Comparison of ENCODE assay signal across 8 cellular contexts in the genomic region with DNA sequence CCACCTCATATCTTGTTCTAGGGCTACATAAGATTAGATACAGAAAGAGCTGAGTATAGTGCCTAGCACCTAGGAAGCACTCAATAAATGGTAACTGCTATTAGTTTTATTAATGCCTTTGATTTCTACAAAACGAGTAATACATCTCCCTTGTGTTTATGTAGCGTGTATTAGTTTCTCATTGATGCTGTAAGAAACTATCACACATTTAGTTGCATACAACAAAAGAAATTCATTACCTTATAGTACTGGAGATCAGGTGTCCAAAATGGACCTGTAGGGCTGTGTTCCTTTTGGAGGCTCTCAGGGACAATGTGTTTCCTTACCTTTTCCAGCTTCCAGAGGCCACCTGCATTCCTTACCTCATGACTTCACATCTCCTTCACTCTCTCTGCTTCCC. TPM values are rescaled to one million over a fixed set of nuclear protein-coding genes. Genes with fewer than 3 reads are reported as not detected.
DNase-seq lines count a peak whose midpoint lies in the region; ATAC-seq and TF ChIP-seq lines count a peak whose summit lies in the region.

No MANE protein-coding gene starts in this region.

- peak overlapping the region in 1 of 7 donors; percentile 85 for H3K27ac Mint-ChIP-seq in CD14-positive monocyte
- H3K27ac Mint-ChIP-seq in natural killer cell, result peak overlapping the region; percentile 74 to 92

- no TSS peak for BruUV-seq in mammary epithelial cell (replicated peaks; lab: Mats Ljungman, UMichigan)

- no CpG with 5 or more reads among the region's 2 CpGs for WGBS in HUES64
- 57% methylated on average over 2 of the region's 2 CpGs for WGBS in mammary epithelial cell (ENCODE audit: low coverage, missing lambda C conversion rate)

- peaks cover 0 to 2% (median 0%) of the 10 kb centered on the region in 7 donors for H3K9me3 Mint-ChIP-seq in CD14-positive monocyte
- H3K9me3 Mint-ChIP-seq in natural killer cell, result no peaks in the 10 kb centered on the region

- no peak for ATAC-seq in natural killer cell
- no peak for ATAC-seq in HG02571 (IDR thresholded peaks at IDR 0.05; ENCODE audit: unreplicated experiment)
- ATAC-seq in GM21528 (IDR thresholded peaks at IDR 0.05; ENCODE audit: low FRiP score, unreplicated experiment), result no peak

- H3K9me3 ChIP-seq in HUES64 (ENCODE audit: insufficient read depth, low read depth, low read length) (no peaks in the 10 kb centered on the region), mammary epithelial cell (replicated peaks; ENCODE audit: insufficient read depth, low read length) (no peaks in the 10 kb centered on the region)

- dilution Hi-C loops in mammary epithelial cell (cut with HindIII; ENCODE audit: low sequenced_read_pairs), result no loop called here

- DNase-seq in CD14-positive monocyte (ENCODE audit: low spot score) (no peak), mammary epithelial cell (no peak), natural killer cell (no peak), ACHN (no peak), SW 1271 (lab: John Stamatoyannopoulos, UW) (no peak)

- no peaks in the 10 kb centered on the region for H4K20me1 ChIP-seq in mammary epithelial cell (ENCODE audit: insufficient read depth, low read length)

- H3K79me2 ChIP-seq in mammary epithelial cell (ENCODE audit: insufficient read depth, low read length), result no peaks in the 10 kb centered on the region

- H3K27ac ChIP-seq in HUES64 (ENCODE audit: low read depth, low read length) (no peak overlapping the region), mammary epithelial cell (ENCODE audit: insufficient read depth, low read depth, low read length) (no peak overlapping the region)

- H3K4me3 ChIP-seq in HUES64 (ENCODE audit: low read length), result peak overlapping the region; percentile 79
- H3K4me3 ChIP-seq in mammary epithelial cell (replicated peaks in 1 of 3; ENCODE audit: insufficient read depth in 1 of 3, low read depth in 2 of 3, low read length in 3 of 3), result peak overlapping the region; percentile 54 to 90 (median 74)

- H3K4me1 ChIP-seq in HUES64 (ENCODE audit: insufficient read depth, low read length), result peaks cover 12% of the 10 kb centered on the region
- H3K4me1 ChIP-seq in mammary epithelial cell (ENCODE audit: insufficient read depth, low read length), result peaks cover 4% of the 10 kb centered on the region

- H3K4me1 Mint-ChIP-seq in CD14-positive monocyte, result peaks cover 45% of the 10 kb centered on the region
- peaks cover 11 to 23% of the 10 kb centered on the region in 2 donors for H3K4me1 Mint-ChIP-seq in natural killer cell

- H2AFZ ChIP-seq in mammary epithelial cell (ENCODE audit: low read depth, low read length), result peak overlapping the region; percentile 100

- in situ Hi-C loops in mammary epithelial cell (cut with MboI; ENCODE audit: low sequenced_read_pairs in 2 of 2) (no loop called here), ACHN (cut with HindIII; ENCODE audit: low pct_ligation_motif_present, low pct_unique_long_range_greater_than_20kb, low sequenced_read_pairs) (no loop called here)

- H3K27me3 ChIP-seq in HUES64 (ENCODE audit: insufficient read depth, low read length) (peaks cover 32% of the 10 kb centered on the region), mammary epithelial cell (ENCODE audit: insufficient read depth, low read length) (no peaks in the 10 kb centered on the region)

- no peak for TF ChIP-seq CTCF in CD14-positive monocyte (IDR thresholded peaks at IDR 0.05)
- no peak for TF ChIP-seq CTCF in mammary epithelial cell (conservative IDR thresholded peaks at IDR 0.05 in 1 of 2, IDR thresholded peaks at IDR 0.05 in 1 of 2; ENCODE audit: extremely low read depth in 1 of 2, insufficient read depth in 1 of 2, low read depth in 1 of 2, low read length in 2 of 2)
- no peak for TF ChIP-seq CTCF in natural killer cell (IDR thresholded peaks at IDR 0.05)

- CTCF ChIA-PET in mammary epithelial cell (lab: Charles Lee; ENCODE audit: low non-redundant PET), result no interaction called here

- H3K27me3 Mint-ChIP-seq in CD14-positive monocyte (ENCODE audit: low read depth in 3 of 3) (peaks cover 0 to 3% (median 2%) of the 10 kb centered on the region in 3 donors), natural killer cell (ENCODE audit: low read depth in 2 of 2) (peaks cover 22 to 25% of the 10 kb centered on the region in 2 donors)

- peak overlapping the region; percentile 80 for H3K4me2 ChIP-seq in mammary epithelial cell (ENCODE audit: insufficient read depth, low read depth, low read length)

- H3K36me3 Mint-ChIP-seq in CD14-positive monocyte, result no peaks in the 10 kb centered on the region
- no peaks in the 10 kb centered on the region for H3K36me3 Mint-ChIP-seq in natural killer cell

- H3K4me3 Mint-ChIP-seq in CD14-positive monocyte (peak overlapping the region; percentile 96 to 97), natural killer cell (peak overlapping the region; percentile 57)

- H3K9ac ChIP-seq in HUES64 (ENCODE audit: low read depth, low read length) (peak overlapping the region; percentile 84; the same call in 1 of the 2 replicates), mammary epithelial cell (ENCODE audit: insufficient read depth, low read length) (no peak overlapping the region)

- H3K36me3 ChIP-seq in HUES64 (ENCODE audit: insufficient read depth, low read length) (no peaks in the 10 kb centered on the region), mammary epithelial cell (ENCODE audit: insufficient read depth, low read length) (no peaks in the 10 kb centered on the region)

- intact Hi-C loops in CD14-positive monocyte (cut with micrococcal nuclease), result loop anchor here in 1 of 2 donors (10.0 kb wide), 3 partner anchors 178 to 512 kb away; a partner anchor contains a TSS
- intact Hi-C loops in mammary epithelial cell (cut with micrococcal nuclease), result loop anchor here (5.0 to 10.0 kb wide), 3 partner anchors 140 to 210 kb away; a partner anchor contains a TSS
- intact Hi-C loops in natural killer cell (cut with micrococcal nuclease), result loop anchor here (2.0 to 10.0 kb wide), 5 partner anchors 112 to 778 kb away; a partner anchor contains a TSS

RNA-seq across cellular contexts. Expression of a gene that starts 1.0 kb away (rescaled TPM):
- polyA plus RNA-seq in CD14-positive monocyte (1 to 10 TPM; 2.7 to 3.2 TPM), mammary epithelial cell (0.94 TPM)
- 1.1 TPM for polyA plus RNA-seq in HUES64 (2013, experiment 1 of 2)
- polyA plus RNA-seq in HUES64 (2013, experiment 2 of 2), result 2.1 TPM
- total RNA-seq in mammary epithelial cell (1 to 10 TPM; 3.5 to 4.0 TPM), natural killer cell (10 to 100 TPM; 14.7 to 17.8 (median 16.5) TPM)
- 0.78 TPM for polyA minus RNA-seq in mammary epithelial cell
